In the genomic region with DNA sequence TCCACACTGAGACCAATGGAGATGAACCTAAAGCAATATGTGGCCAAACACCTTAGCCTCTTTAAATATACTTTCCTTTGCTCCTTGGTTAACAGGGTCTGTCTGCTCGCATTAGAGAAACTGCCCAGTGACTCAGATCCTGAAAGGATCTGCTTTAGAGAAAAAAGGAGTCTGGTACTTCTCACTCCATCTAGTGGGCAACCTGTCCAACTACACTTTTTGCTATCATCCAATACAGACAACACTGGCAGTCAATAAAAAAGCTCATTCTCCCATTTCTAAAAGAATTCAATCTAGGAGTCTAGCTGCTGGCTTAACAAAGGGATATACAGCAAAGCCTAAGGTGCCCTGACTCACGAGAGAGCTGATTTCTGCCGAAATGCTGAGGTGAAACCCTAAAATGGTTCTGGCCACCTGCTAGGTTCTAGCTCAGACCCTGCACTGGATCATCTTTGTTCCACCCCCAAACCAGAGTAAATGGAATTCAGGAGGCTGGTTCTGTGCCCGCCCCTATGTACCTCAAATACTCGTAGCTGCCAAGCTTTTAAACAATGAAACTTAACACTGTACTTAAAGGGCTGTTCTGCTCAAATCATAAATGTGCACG, we compare ENCODE assay signal across 8 cellular contexts. TPM values are rescaled to one million over a fixed set of nuclear protein-coding genes. Genes with fewer than 3 reads are reported as not detected.
DNase-seq lines count a peak whose midpoint lies in the region; ATAC-seq, FAIRE-seq and TF ChIP-seq lines count a peak whose summit lies in the region.

No MANE protein-coding gene starts in this region.

- CTCF ChIA-PET in CD4-positive, alpha-beta memory T cell (lab: Charles Lee; ENCODE audit: partially characterized antibody) = interaction anchor here (0.7 to 21.7 kb wide), 38 partner anchors 9 to 189 kb away, joined by 3 to 416 read pairs (median 6); a partner anchor contains a TSS

- H3K27ac ChIP-seq in CD4-positive, alpha-beta memory T cell (ENCODE audit: low read depth, low read length) = peak overlapping the region; percentile 46
- no peak overlapping the region for H3K27ac ChIP-seq in right atrium auricular region

- ATAC-seq in GM18873 (IDR thresholded peaks at IDR 0.05; ENCODE audit: low FRiP score, unreplicated experiment) (no peak), GM21423 (IDR thresholded peaks at IDR 0.05; ENCODE audit: unreplicated experiment) (no peak)

- peak; percentile 56 to 61 (median 57) for DNase-seq in CD4-positive, alpha-beta memory T cell
- DNase-seq in GM18507 (ENCODE audit: extremely low spot score, insufficient read length, low read depth) = no peak
- DNase-seq in NCI-H345 treated with DMSO at 0.1 percent for 48 hours (lab: John Stamatoyannopoulos, UW; ENCODE audit: unreplicated experiment) = peak; percentile 30
- peak; percentile 72 for DNase-seq in amniotic epithelial cell (ENCODE audit: low read depth)
- no peak for DNase-seq in right atrium auricular region (ENCODE audit: low spot score)
- DNase-seq in skeletal muscle cell (ENCODE audit: low read depth) = peak; percentile 43

- peaks cover 16% of the 10 kb centered on the region for H3K36me3 ChIP-seq in CD4-positive, alpha-beta memory T cell (ENCODE audit: insufficient read depth, low read length)
- H3K36me3 ChIP-seq in right atrium auricular region = peaks cover 27% of the 10 kb centered on the region

- peak overlapping the region; percentile 7 to 81 (median 71) for H3K4me3 Mint-ChIP-seq in CD4-positive, alpha-beta memory T cell

- POLR2A ChIA-PET in CD4-positive, alpha-beta memory T cell (lab: Charles Lee; ENCODE audit: partially characterized antibody) = interaction anchor here (0.7 to 14.0 kb wide), 16 partner anchors 10 to 186 kb away, joined by 3 to 255 read pairs (median 8); a partner anchor contains a TSS

- TF ChIP-seq CTCF in right atrium auricular region (IDR thresholded peaks at IDR 0.05) = peak; percentile 55 to 79

- no peaks in the 10 kb centered on the region for H3K27me3 Mint-ChIP-seq in CD4-positive, alpha-beta memory T cell

- no peaks in the 10 kb centered on the region for H3K9me3 ChIP-seq in CD4-positive, alpha-beta memory T cell (ENCODE audit: control insufficient read depth in 1 of 2, low read length in 2 of 2)
- no peaks in the 10 kb centered on the region for H3K9me3 ChIP-seq in right atrium auricular region

- peaks cover 17 to 32% of the 10 kb centered on the region in 2 donors for H3K36me3 Mint-ChIP-seq in CD4-positive, alpha-beta memory T cell

- no peak overlapping the region for H3K4me3 ChIP-seq in CD4-positive, alpha-beta memory T cell (ENCODE audit: low read length in 2 of 2)
- H3K4me3 ChIP-seq in right atrium auricular region (no peak overlapping the region), skeletal muscle cell (ENCODE audit: low read depth, low read length) (no peak overlapping the region)

- peaks cover 37% of the 10 kb centered on the region for H3K4me1 ChIP-seq in CD4-positive, alpha-beta memory T cell (ENCODE audit: insufficient read depth, low read length)
- peaks cover 0 to 14% of the 10 kb centered on the region in 2 donors for H3K4me1 ChIP-seq in right atrium auricular region

- no peaks in the 10 kb centered on the region for H3K27me3 ChIP-seq in CD4-positive, alpha-beta memory T cell (ENCODE audit: insufficient read depth, low read length)
- H3K27me3 ChIP-seq in right atrium auricular region = no peaks in the 10 kb centered on the region

- peaks cover 31 to 39% (median 33%) of the 10 kb centered on the region in 4 donors for H3K4me1 Mint-ChIP-seq in CD4-positive, alpha-beta memory T cell

- H3K27ac Mint-ChIP-seq in CD4-positive, alpha-beta memory T cell = peak overlapping the region; percentile 72 to 96 (median 91)

- FAIRE-seq in GM18507 (lab: Jason Lieb, UNC) = peak; percentile 88

- intact Hi-C loops in CD4-positive, alpha-beta memory T cell (cut with micrococcal nuclease) = loop anchor here (1.0 to 5.0 kb wide), 2 partner anchors 61 to 333 kb away; no protein-coding TSS in a partner anchor

- H3K9me3 Mint-ChIP-seq in CD4-positive, alpha-beta memory T cell = no peaks in the 10 kb centered on the region

RNA-seq across cellular contexts. Expression of a gene that starts 11.5 kb away (rescaled TPM):
- 10 to 100 TPM; 83.4 to 83.9 TPM for total RNA-seq in CD4-positive, alpha-beta memory T cell
- 10 to 100 TPM; 37.4 to 51.5 TPM for polyA plus RNA-seq in CD4-positive, alpha-beta memory T cell
- total RNA-seq in right atrium auricular region = 10 to 100 TPM in 1 of 2 donors, 1 to 10 TPM in 1; 7.9 to 16.4 TPM

RNA-seq across cellular contexts. Expression of a gene that starts 12.3 kb away (rescaled TPM):
- total RNA-seq in CD4-positive, alpha-beta memory T cell = 10 to 100 TPM; 26.4 to 29.1 TPM
- polyA plus RNA-seq in CD4-positive, alpha-beta memory T cell = 1 to 10 TPM; 4.3 to 8.5 TPM
- 1 to 10 TPM; 2.3 to 3.7 TPM for total RNA-seq in right atrium auricular region

RNA-seq across cellular contexts. Expression of a gene that starts 26.5 kb away (rescaled TPM):
- 10 to 100 TPM; 60.8 to 66.8 TPM for total RNA-seq in CD4-positive, alpha-beta memory T cell
- 10 to 100 TPM in 1 of 2 donors, 1 to 10 TPM in 1; 7.5 to 46.6 TPM for polyA plus RNA-seq in CD4-positive, alpha-beta memory T cell
- 10 to 100 TPM; 33.9 to 41.3 TPM for total RNA-seq in right atrium auricular region

RNA-seq across cellular contexts. Expression of a gene that starts 55.5 kb away (rescaled TPM):
- 1,000 to 10,000 TPM; 1,097 to 1,122 TPM for total RNA-seq in CD4-positive, alpha-beta memory T cell
- 1,000 to 10,000 TPM; 2,441 to 3,541 TPM for polyA plus RNA-seq in CD4-positive, alpha-beta memory T cell
- total RNA-seq in right atrium auricular region = 100 to 1,000 TPM; 216 to 400 TPM

Comparison
In these comparisons a context has a peak if more than half of its experiments do, and no peak if none do; other contexts are left out.
1. DNase-seq: peak in CD4-positive, alpha-beta memory T cell (5 of 5), NCI-H345 treated with DMSO at 0.1 percent for 48 hours (single experiment), amniotic epithelial cell (single experiment) and skeletal muscle cell (single experiment); none in GM18507 (single experiment) and right atrium auricular region (single experiment).
2. RNA of a gene that starts 11.5 kb away (total RNA-seq): 83.4 to 83.9 TPM in CD4-positive, alpha-beta memory T cell; 7.9 to 16.4 TPM in right atrium auricular region; every median in the first group is over 4 times any median in the second.
3. RNA of a gene that starts 12.3 kb away (total RNA-seq): 26.4 to 29.1 TPM in CD4-positive, alpha-beta memory T cell; 2.3 to 3.7 TPM in right atrium auricular region; every median in the first group is over 4 times any median in the second.